Comparison of ENCODE assay signal across 21 cellular contexts in genomic region chr1:226604846-226605572, GRCh38. TPM values are rescaled to one million over a fixed set of nuclear protein-coding genes. Genes with fewer than 3 reads are reported as not detected.
A peak's percentile ranks its signal among the peaks of the same experiment; 100 is the strongest.
DNase-seq lines count a peak whose midpoint lies in the region; ATAC-seq, FAIRE-seq and TF ChIP-seq lines count a peak whose summit lies in the region.
"Had no signal": no experiment of that assay in that cellular context is flagged by ENCODE, and none has a peak within 500 bp of the region (broad histone marks: within the 10 kb centered on the region; RNA-seq: fewer than 3 reads in every experiment).

No MANE protein-coding gene starts in this region.

- no peak overlapping the region for H3K27ac Mint-ChIP-seq in immature natural killer cell
- H3K27ac Mint-ChIP-seq: activated T-helper 17 cell treated with anti-CD3 and anti-CD28 coated beads, Interleukin-2, amount 50 U/mL, for 72 hours; B cell had no signal

- H3K4me2 ChIP-seq in mesenchymal stem cell (ENCODE audit: low read length, poor library complexity, severe bottlenecking), result no peak overlapping the region

- peaks cover 0 to 6% (median 0%) of the 10 kb centered on the region in 3 donors for H3K36me3 Mint-ChIP-seq in immature natural killer cell

- no peaks in the 10 kb centered on the region for H3K4me1 Mint-ChIP-seq in immature natural killer cell
- H3K4me1 Mint-ChIP-seq: activated T-helper 17 cell treated with anti-CD3 and anti-CD28 coated beads, Interleukin-2, amount 50 U/mL, for 72 hours had no signal

- TF ChIP-seq POLR2A in stomach (IDR thresholded peaks at IDR 0.05), result no peak

- H3K36me3 ChIP-seq in bronchial epithelial cell (ENCODE audit: control insufficient read depth, insufficient read depth, low read length) (no peaks in the 10 kb centered on the region), mesenchymal stem cell (ENCODE audit: control insufficient read depth in 1 of 2, insufficient read depth in 2 of 2, low read depth in 1 of 2, low read length in 2 of 2) (no peaks in the 10 kb centered on the region), stomach (no peaks in the 10 kb centered on the region)
- H3K36me3 ChIP-seq: tibial nerve had no signal

- TF ChIP-seq CTCF in bronchial epithelial cell (IDR thresholded peaks at IDR 0.05; ENCODE audit: insufficient read depth, low read length, severe bottlenecking) (no peak), stomach (IDR thresholded peaks at IDR 0.05) (no peak)

- H2BK15ac ChIP-seq in mesenchymal stem cell (ENCODE audit: low read depth, poor library complexity, severe bottlenecking), result no peak overlapping the region

- H2BK12ac ChIP-seq in mesenchymal stem cell (ENCODE audit: low read length in 2 of 2), result no peak overlapping the region

- H3K4me1 ChIP-seq in mesenchymal stem cell (ENCODE audit: control insufficient read depth, insufficient read depth, low read depth, low read length) (peaks cover 5% of the 10 kb centered on the region), stomach (peaks cover 10 to 54% (median 26%) of the 10 kb centered on the region in 4 donors)

- no peak overlapping the region for H4K91ac ChIP-seq in mesenchymal stem cell (ENCODE audit: low read length)

- H3K27me3 Mint-ChIP-seq in immature natural killer cell (ENCODE audit: low read depth in 3 of 3), result peaks cover 2 to 13% (median 10%) of the 10 kb centered on the region in 3 donors

- H3K27ac ChIP-seq in mesenchymal stem cell (ENCODE audit: low read length, poor library complexity, severe bottlenecking), result no peak overlapping the region
- H3K27ac ChIP-seq in stomach, result peak overlapping the region in 3 of 5 donors; percentile 17 to 82 (median 40)
- H3K27ac ChIP-seq: 22Rv1 had no signal

- 90% methylated on average over 6 of the region's 9 CpGs for WGBS in mesenchymal stem cell
- 80 to 90% (median 89%) methylated on average over 7 to 9 of the region's 9 CpGs for WGBS in stomach, 5 donors

- no peak overlapping the region for H3K18ac ChIP-seq in mesenchymal stem cell (ENCODE audit: low read depth in 1 of 2, low read length in 2 of 2)

- no peak overlapping the region for H2BK5ac ChIP-seq in mesenchymal stem cell (ENCODE audit: low read depth, low read length, poor library complexity, severe bottlenecking)

- H3K23ac ChIP-seq in mesenchymal stem cell (ENCODE audit: low read length in 2 of 2), result no peak overlapping the region

- no peak for TF ChIP-seq EP300 in stomach (IDR thresholded peaks at IDR 0.05)

- H3K27me3 ChIP-seq in bronchial epithelial cell (ENCODE audit: control insufficient read depth, insufficient read depth, low read length) (peaks cover under 1% of the 10 kb centered on the region), mesenchymal stem cell (ENCODE audit: control insufficient read depth in 1 of 2, insufficient read depth in 1 of 2, low read length in 2 of 2) (peaks cover 8 to 48% of the 10 kb centered on the region in 2 experiments), stomach (no peaks in the 10 kb centered on the region)
- H3K27me3 ChIP-seq: tibial nerve had no signal

- no peak overlapping the region for H3K4ac ChIP-seq in mesenchymal stem cell (ENCODE audit: low read depth in 1 of 2, low read length in 2 of 2)

- intact Hi-C loops in stomach (cut with DNase I; ENCODE audit: low total_unique reads), result loop anchor here (10.0 kb wide), 1 partner anchor 180 kb away; no protein-coding TSS in a partner anchor

- H2BK120ac ChIP-seq in mesenchymal stem cell (ENCODE audit: low read depth, low read length), result no peak overlapping the region

- H2AFZ ChIP-seq in mesenchymal stem cell (ENCODE audit: low read depth, low read length), result no peak overlapping the region

- H2AK5ac ChIP-seq in mesenchymal stem cell (ENCODE audit: low read length, severe bottlenecking), result no peak overlapping the region

- H3K9me3 ChIP-seq in mesenchymal stem cell (ENCODE audit: control insufficient read depth, low read length), result no peaks in the 10 kb centered on the region
- H3K9me3 ChIP-seq in stomach, result no peaks in the 10 kb centered on the region
- H3K9me3 ChIP-seq: tibial nerve had no signal

- peak; percentile 41 for DNase-seq in activated effector memory CD4-positive, alpha-beta T cell treated with anti-CD3 and anti-CD28 coated beads, Interleukin-2, amount 50 U/mL, for 16 hours
- DNase-seq in activated effector memory CD4-positive, alpha-beta T cell treated with Interleukin-2 at 50 U/mL for 16 hours, result no peak
- no peak for DNase-seq in bronchial epithelial cell (ENCODE audit: low read depth)
- no peak for DNase-seq in mesenchymal stem cell
- DNase-seq in stomach, result no peak
- no peak for DNase-seq in activated CD4-positive, alpha-beta T cell treated with anti-CD3 and anti-CD28 coated beads, Interleukin-2, amount 50 U/mL, for 4 hours
- DNase-seq in immature natural killer cell, result no peak
- DNase-seq: activated CD4-positive, CD25-positive, alpha-beta regulatory T cell treated with anti-CD3 and anti-CD28 coated beads, Interleukin-2, amount 50 U/mL, for 72 hours; COR-L47; effector memory CD8-positive, alpha-beta T cell; hippocampal formation; NCI-H1417; NCI-H524; RPMI8226; stimulated activated naive CD4-positive, alpha-beta T cell had no signal

- H3K9me3 Mint-ChIP-seq in immature natural killer cell, result no peaks in the 10 kb centered on the region
- H3K9me3 Mint-ChIP-seq: activated T-helper 17 cell treated with anti-CD3 and anti-CD28 coated beads, Interleukin-2, amount 50 U/mL, for 72 hours; effector memory CD8-positive, alpha-beta T cell had no signal

- peak; percentile 32 for FAIRE-seq in bronchial epithelial cell (lab: Jason Lieb, UNC)
- FAIRE-seq: H54 had no signal

- ATAC-seq in HG03457 (IDR thresholded peaks at IDR 0.05; ENCODE audit: unreplicated experiment), result no peak
- ATAC-seq: activated T-helper 17 cell treated with anti-CD3 and anti-CD28 coated beads, Interleukin-2, amount 50 U/mL, for 72 hours; effector memory CD8-positive, alpha-beta T cell had no signal

- H3K79me1 ChIP-seq in mesenchymal stem cell (replicated peaks; ENCODE audit: low read length, poor library complexity, severe bottlenecking), result no peaks in the 10 kb centered on the region

- no peak overlapping the region for H3K14ac ChIP-seq in mesenchymal stem cell (ENCODE audit: low read length in 2 of 2)

- no peak overlapping the region for H4K8ac ChIP-seq in mesenchymal stem cell (ENCODE audit: low read length)

- peak overlapping the region; percentile 28 for H3K9ac ChIP-seq in mesenchymal stem cell (ENCODE audit: low read length)

- H3K4me3 ChIP-seq in bronchial epithelial cell (ENCODE audit: low read depth, low read length) (no peak overlapping the region), mesenchymal stem cell (ENCODE audit: insufficient read depth in 1 of 2, low read depth in 1 of 2, low read length in 2 of 2) (no peak overlapping the region), stomach (no peak overlapping the region)
- H3K4me3 ChIP-seq: tibial nerve had no signal

- no peak overlapping the region for H3K4me3 Mint-ChIP-seq in immature natural killer cell
- H3K4me3 Mint-ChIP-seq: activated T-helper 17 cell treated with anti-CD3 and anti-CD28 coated beads, Interleukin-2, amount 50 U/mL, for 72 hours; B cell; effector memory CD8-positive, alpha-beta T cell had no signal

RNA-seq across cellular contexts. Expression of gene STUM, which starts 56.4 kb away (rescaled TPM):
- not detected in 2 replicates for total RNA-seq in bronchial epithelial cell
- polyA plus RNA-seq in mesenchymal stem cell (2013, experiment 1 of 2), result not detected
- not detected for polyA plus RNA-seq in mesenchymal stem cell (2013, experiment 2 of 2)
- 1 to 10 TPM in 3 of 5 donors, under 1 TPM in 2; under 0.01 to 2.8 (median 1.8) TPM for total RNA-seq in stomach
- 1 to 10 TPM in 2 of 3 donors, under 1 TPM in 1; 0.56 to 2.0 (median 1.2) TPM for polyA plus RNA-seq in stomach
- not detected for polyA plus RNA-seq in immature natural killer cell
- total RNA-seq: activated T-helper 17 cell treated with anti-CD3 and anti-CD28 coated beads, Interleukin-2, amount 50 U/mL, for 72 hours had no signal
